ENCODE assay signal across 1 cellular context in genomic region chr6:67184405-67184804, GRCh38.
TF ChIP-seq lines count a peak whose summit lies in the region.

No MANE protein-coding gene starts in this region.

TF ChIP-seq in K562, 482 proteins besides CTCF, POLR2A, EP300 and RAD21 (continued from another document):
- TF ChIP-seq RBM25 (IDR thresholded peaks at IDR 0.05; ENCODE audit: low read depth, low read length, severe bottlenecking) (no peak), ASH1L (IDR thresholded peaks at IDR 0.05; ENCODE audit: borderline replicate concordance, low read depth, partially characterized antibody) (no peak), CEBPZ (IDR thresholded peaks at IDR 0.05; ENCODE audit: borderline replicate concordance, low read depth, low read length) (no peak), ZNF408 (CRISPR knock-in tag; IDR thresholded peaks at IDR 0.05; ENCODE audit: low read depth) (no peak), TBL1XR1 (IDR thresholded peaks at IDR 0.05; ENCODE audit: low read length in 2 of 2) (no peak), MTA3 (IDR thresholded peaks at IDR 0.05; ENCODE audit: borderline replicate concordance) (no peak), RBM22 (IDR thresholded peaks at IDR 0.05; ENCODE audit: low read depth, low read length, poor library complexity, severe bottlenecking) (no peak), ARHGAP35 (IDR thresholded peaks at IDR 0.05; ENCODE audit: partially characterized antibody) (no peak), BDP1 (IDR thresholded peaks at IDR 0.05; ENCODE audit: insufficient read depth, insufficient read length) (no peak), RFX1 (IDR thresholded peaks at IDR 0.05) (peak; percentile 44; the same call in 1 of the 2 replicates), NFE2L1 (tag; IDR thresholded peaks at IDR 0.05; ENCODE audit: borderline replicate concordance, low read depth) (no peak), KAT2B (IDR thresholded peaks at IDR 0.05; ENCODE audit: low read depth, low read length) (no peak), TEAD4 (IDR thresholded peaks at IDR 0.05; ENCODE audit: low read length) (peak; percentile 85), TEAD4 (CRISPR knock-in tag; IDR thresholded peaks at IDR 0.05; ENCODE audit: borderline replicate concordance) (no peak), ZNF668 (CRISPR knock-in tag; IDR thresholded peaks at IDR 0.05) (no peak), CLOCK (CRISPR knock-in tag; IDR thresholded peaks at IDR 0.05; ENCODE audit: borderline replicate concordance) (no peak), ZNF644 (tag; IDR thresholded peaks at IDR 0.05; ENCODE audit: low read depth) (no peak), ETV5 (CRISPR knock-in tag; IDR thresholded peaks at IDR 0.05; ENCODE audit: low read depth) (no peak), KDM1A (IDR thresholded peaks at IDR 0.05) (peak; percentile 91 to 92), HNRNPUL1 (IDR thresholded peaks at IDR 0.05; ENCODE audit: low read length) (no peak), HDAC2 (IDR thresholded peaks at IDR 0.05) (0 out of 2 replicates have a peak, but pooled peaks have one; percentile 50), ZKSCAN1 (IDR thresholded peaks at IDR 0.05; ENCODE audit: low read depth, low read length) (no peak), RCOR1 (IDR thresholded peaks at IDR 0.05; ENCODE audit: borderline replicate concordance in 1 of 2, low read depth in 2 of 2, low read length in 2 of 2) (peak in 1 of 2 experiments; percentile 56; a peak in 1 of 4 replicates), MYNN (IDR thresholded peaks at IDR 0.05) (no peak), MYNN (CRISPR knock-in tag; IDR thresholded peaks at IDR 0.05) (no peak), ZNF174 (CRISPR knock-in tag; IDR thresholded peaks at IDR 0.05) (no peak), NFRKB (IDR thresholded peaks at IDR 0.05; ENCODE audit: low read depth) (no peak), JUN (IDR thresholded peaks at IDR 0.05; ENCODE audit: borderline replicate concordance, low read depth, low read length) (no peak), JUN (CRISPR knock-in tag; IDR thresholded peaks at IDR 0.05; ENCODE audit: borderline replicate concordance) (no peak), NUFIP1 (IDR thresholded peaks at IDR 0.05; ENCODE audit: partially characterized antibody) (no peak), TOE1 (IDR thresholded peaks at IDR 0.05; ENCODE audit: borderline replicate concordance) (no peak), TOE1 (CRISPR knock-in tag; IDR thresholded peaks at IDR 0.05; ENCODE audit: borderline replicate concordance, low read depth) (no peak), TCF3 (CRISPR knock-in tag; IDR thresholded peaks at IDR 0.05) (peak; percentile 46; the same call in 1 of the 2 replicates), HOXB6 (CRISPR knock-in tag; IDR thresholded peaks at IDR 0.05; ENCODE audit: borderline replicate concordance) (no peak), PML (IDR thresholded peaks at IDR 0.05; ENCODE audit: low read length) (peak; percentile 54), XRCC3 (IDR thresholded peaks at IDR 0.05) (no peak), ATF7 (IDR thresholded peaks at IDR 0.05) (no peak), NR1H2 (CRISPR knock-in tag; IDR thresholded peaks at IDR 0.05) (no peak), CCAR2 (IDR thresholded peaks at IDR 0.05; ENCODE audit: low read depth, low read length) (no peak), MCM2 (IDR thresholded peaks at IDR 0.05; ENCODE audit: low read depth) (no peak), FOXA3 (CRISPR knock-in tag; conservative IDR thresholded peaks at IDR 0.05 in 1 of 2, IDR thresholded peaks at IDR 0.05 in 1 of 2) (0 out of 4 replicates have a peak, but pooled peaks of 1 of the 2 experiments have one; percentile 14), RBM34 (IDR thresholded peaks at IDR 0.05; ENCODE audit: borderline replicate concordance, insufficient read depth, low read length) (no peak), MTA2 (IDR thresholded peaks at IDR 0.05; ENCODE audit: low read depth) (peak; percentile 46; the same call in 1 of the 2 replicates), ZNF830 (CRISPR knock-in tag; IDR thresholded peaks at IDR 0.05) (no peak), ZNF24 (IDR thresholded peaks at IDR 0.05) (no peak), STAT5A (IDR thresholded peaks at IDR 0.05; ENCODE audit: borderline replicate concordance, low read length) (peak; percentile 55; the same call in 1 of the 2 replicates), CEBPG (CRISPR knock-in tag; IDR thresholded peaks at IDR 0.05) (no peak), CEBPG (tag; conservative IDR thresholded peaks at IDR 0.05 in 1 of 2, IDR thresholded peaks at IDR 0.05 in 1 of 2) (no peak), UBTF (IDR thresholded peaks at IDR 0.05; ENCODE audit: borderline replicate concordance in 1 of 2, low read depth in 2 of 2, low read length in 2 of 2) (no peak), ELF1 (tag; IDR thresholded peaks at IDR 0.05) (no peak), NEUROD1 (IDR thresholded peaks at IDR 0.05; ENCODE audit: borderline replicate concordance, low read depth, low read length, partially characterized antibody) (no peak)
- TF ChIP-seq, protein P1, sequence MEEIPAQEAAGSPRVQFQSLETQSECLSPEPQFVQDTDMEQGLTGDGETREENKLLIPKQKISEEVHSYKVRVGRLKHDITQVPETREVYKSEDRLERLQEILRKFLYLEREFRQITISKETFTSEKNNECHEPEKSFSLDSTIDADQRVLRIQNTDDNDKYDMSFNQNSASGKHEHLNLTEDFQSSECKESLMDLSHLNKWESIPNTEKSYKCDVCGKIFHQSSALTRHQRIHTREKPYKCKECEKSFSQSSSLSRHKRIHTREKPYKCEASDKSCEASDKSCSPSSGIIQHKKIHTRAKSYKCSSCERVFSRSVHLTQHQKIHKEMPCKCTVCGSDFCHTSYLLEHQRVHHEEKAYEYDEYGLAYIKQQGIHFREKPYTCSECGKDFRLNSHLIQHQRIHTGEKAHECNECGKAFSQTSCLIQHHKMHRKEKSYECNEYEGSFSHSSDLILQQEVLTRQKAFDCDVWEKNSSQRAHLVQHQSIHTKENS (CRISPR knock-in tag; IDR thresholded peaks at IDR 0.05) = no peak
- TF ChIP-seq, protein P2, sequence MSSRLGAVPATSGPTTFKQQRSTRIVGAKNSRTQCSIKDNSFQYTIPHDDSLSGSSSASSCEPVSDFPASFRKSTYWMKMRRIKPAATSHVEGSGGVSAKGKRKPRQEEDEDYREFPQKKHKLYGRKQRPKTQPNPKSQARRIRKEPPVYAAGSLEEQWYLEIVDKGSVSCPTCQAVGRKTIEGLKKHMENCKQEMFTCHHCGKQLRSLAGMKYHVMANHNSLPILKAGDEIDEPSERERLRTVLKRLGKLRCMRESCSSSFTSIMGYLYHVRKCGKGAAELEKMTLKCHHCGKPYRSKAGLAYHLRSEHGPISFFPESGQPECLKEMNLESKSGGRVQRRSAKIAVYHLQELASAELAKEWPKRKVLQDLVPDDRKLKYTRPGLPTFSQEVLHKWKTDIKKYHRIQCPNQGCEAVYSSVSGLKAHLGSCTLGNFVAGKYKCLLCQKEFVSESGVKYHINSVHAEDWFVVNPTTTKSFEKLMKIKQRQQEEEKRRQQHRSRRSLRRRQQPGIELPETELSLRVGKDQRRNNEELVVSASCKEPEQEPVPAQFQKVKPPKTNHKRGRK (tag; IDR thresholded peaks at IDR 0.05) = no peak
- TF ChIP-seq, protein P3, sequence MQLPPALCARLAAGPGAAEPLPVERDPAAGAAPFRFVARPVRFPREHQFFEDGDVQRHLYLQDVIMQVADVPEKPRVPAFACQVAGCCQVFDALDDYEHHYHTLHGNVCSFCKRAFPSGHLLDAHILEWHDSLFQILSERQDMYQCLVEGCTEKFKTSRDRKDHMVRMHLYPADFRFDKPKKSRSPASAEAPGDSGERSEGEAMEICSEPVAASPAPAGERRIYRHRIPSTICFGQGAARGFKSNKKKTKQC (CRISPR knock-in tag; IDR thresholded peaks at IDR 0.05) = no peak
